In genomic region chr17:64707077-64707591, GRCh38 we compare ENCODE assay signal across 8 cellular contexts. TPM values are rescaled to one million over a fixed set of nuclear protein-coding genes. Genes with fewer than 3 reads are reported as not detected.
DNase-seq lines count a peak whose midpoint lies in the region; ATAC-seq lines count a peak whose summit lies in the region.

No MANE protein-coding gene starts in this region.

- peak overlapping the region; percentile 8 to 47 for H3K4me3 ChIP-seq in mucosa of rectum (ENCODE audit: low read length in 2 of 2)

- no peaks in the 10 kb centered on the region for H3K27me3 ChIP-seq in mucosa of rectum (ENCODE audit: control insufficient read depth in 2 of 2, insufficient read depth in 2 of 2, low read length in 2 of 2)

- ATAC-seq in GM18519 (IDR thresholded peaks at IDR 0.05; ENCODE audit: low FRiP score, unreplicated experiment) = no peak
- ATAC-seq in HG03159 (IDR thresholded peaks at IDR 0.05; ENCODE audit: unreplicated experiment) = no peak
- ATAC-seq in GM18868 (IDR thresholded peaks at IDR 0.05; ENCODE audit: unreplicated experiment) = no peak

- no peaks in the 10 kb centered on the region for H3K9me3 ChIP-seq in mucosa of rectum (ENCODE audit: control insufficient read depth in 2 of 2, low read length in 2 of 2)

- H3K27ac ChIP-seq in epithelial cell of prostate = peak overlapping the region; percentile 95
- H3K27ac ChIP-seq in mucosa of rectum (ENCODE audit: low read depth in 2 of 2, low read length in 2 of 2) = peak overlapping the region; percentile 69 to 82

- DNase-seq in H4 (ENCODE audit: low spot score) (peak; percentile 96), RPMI7951 (ENCODE audit: low read depth) (peak; percentile 99), epithelial cell of prostate (ENCODE audit: low read depth, low spot score) (peak; percentile 94), DMS114 treated with DMSO at 0.1 percent for 48 hours (lab: John Stamatoyannopoulos, UW; ENCODE audit: unreplicated experiment) (no peak)

- peaks cover 23 to 36% of the 10 kb centered on the region in 2 donors for H3K4me1 ChIP-seq in mucosa of rectum (ENCODE audit: control insufficient read depth in 2 of 2, insufficient read depth in 2 of 2, low read length in 2 of 2)

- H3K36me3 ChIP-seq in mucosa of rectum (ENCODE audit: control insufficient read depth in 2 of 2, insufficient read depth in 2 of 2, low read length in 2 of 2) = no peaks in the 10 kb centered on the region

- no peak overlapping the region for H3K9ac ChIP-seq in mucosa of rectum (ENCODE audit: low read depth in 1 of 2, low read length in 2 of 2)

RNA-seq across cellular contexts. Expression of gene SMURF2, which starts 45.0 kb away (rescaled TPM):
- 51.9 and 56.3 TPM in 2 replicates for total RNA-seq in H4 (2014; rRNA removed; shearing (Covaris generic))
- total RNA-seq in RPMI7951 (2014; rRNA removed; shearing (Covaris generic)) = 52.1 and 54.5 TPM in 2 replicates
